8 cellular contexts compared by ENCODE assay signal in the genomic region with DNA sequence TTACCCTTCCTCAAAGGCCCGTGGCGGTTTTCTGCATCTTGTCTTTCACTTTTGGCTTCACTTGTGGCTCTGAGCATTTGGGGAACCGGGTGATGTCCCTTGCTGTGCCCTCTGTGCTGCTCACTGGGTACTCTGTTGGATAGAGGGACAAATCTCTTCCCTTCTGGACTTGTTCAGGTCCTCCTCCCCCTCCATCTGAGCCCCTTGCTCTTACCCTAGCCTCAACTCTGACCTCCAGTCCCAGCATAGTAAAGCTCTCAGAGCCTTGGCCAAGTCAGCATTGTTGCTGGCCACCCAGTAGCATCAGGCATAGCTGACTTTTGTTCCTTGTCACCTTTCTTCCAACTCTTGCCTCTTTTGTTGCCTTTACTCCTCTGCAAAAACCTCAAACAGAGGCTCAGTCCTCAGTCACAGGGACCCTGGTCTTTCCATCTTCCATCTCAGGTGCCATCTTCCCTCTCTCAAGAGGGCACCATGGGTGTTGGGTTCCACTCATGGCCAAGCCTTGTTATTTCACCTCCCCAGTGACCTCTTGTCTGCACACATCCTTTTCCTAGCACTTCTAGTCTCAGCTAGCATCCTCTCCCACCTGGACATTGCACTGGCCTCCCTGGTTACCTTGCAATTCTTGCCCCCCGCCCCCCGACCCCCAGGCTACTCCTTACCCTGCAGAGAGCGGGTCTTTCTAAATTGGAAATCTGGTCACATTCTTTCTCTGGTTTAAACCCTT. TPM values are rescaled to one million over a fixed set of nuclear protein-coding genes. Genes with fewer than 3 reads are reported as not detected.
DNase-seq lines count a peak whose midpoint lies in the region; ATAC-seq and TF ChIP-seq lines count a peak whose summit lies in the region.

No MANE protein-coding gene starts in this region.

- peak overlapping the region; percentile 71 for H3K4me2 ChIP-seq in neural cell (ENCODE audit: low read length)

- H3K27ac ChIP-seq in neural cell (ENCODE audit: low read length) (peak overlapping the region; percentile 74), upper lobe of left lung (peak overlapping the region; percentile 92 to 98 (median 95))

- no peaks in the 10 kb centered on the region for H3K27me3 ChIP-seq in BJ (ENCODE audit: control insufficient read depth, insufficient read depth, low read length)
- H3K27me3 ChIP-seq in neural cell (ENCODE audit: insufficient read depth, low read depth, low read length), result no peaks in the 10 kb centered on the region
- H3K27me3 ChIP-seq in upper lobe of left lung, result no peaks in the 10 kb centered on the region

- H3K27me3 Mint-ChIP-seq in effector memory CD8-positive, alpha-beta T cell, result no peaks in the 10 kb centered on the region

- no peak for TF ChIP-seq CTCF in BJ (IDR thresholded peaks at IDR 0.05; ENCODE audit: insufficient read depth, low read depth, low read length)
- no peak for TF ChIP-seq CTCF in neural cell (IDR thresholded peaks at IDR 0.05; ENCODE audit: poor library complexity, severe bottlenecking)
- TF ChIP-seq CTCF in upper lobe of left lung (IDR thresholded peaks at IDR 0.05), result no peak

- H3K4me1 Mint-ChIP-seq in effector memory CD8-positive, alpha-beta T cell (ENCODE audit: low read depth in 2 of 2), result peaks cover 37 to 39% of the 10 kb centered on the region in 2 donors

- H3K9me3 Mint-ChIP-seq in effector memory CD8-positive, alpha-beta T cell, result no peaks in the 10 kb centered on the region

- no peaks in the 10 kb centered on the region for H4K20me1 ChIP-seq in neural cell (ENCODE audit: insufficient read depth)

- H3K9me2 ChIP-seq in neural cell (ENCODE audit: insufficient read depth, low read length), result no peaks in the 10 kb centered on the region

- no peaks in the 10 kb centered on the region for H3K79me2 ChIP-seq in neural cell (replicated peaks; ENCODE audit: insufficient read depth, low read length)

- H3K9ac ChIP-seq in neural cell (ENCODE audit: low read length), result peak overlapping the region; percentile 87

- CTCF ChIA-PET in BJ (lab: Yijun Ruan, JAX), result interaction anchor here (0.6 to 12.9 kb wide), 7 partner anchors 8 to 265 kb away, joined by 3 to 155 read pairs (median 4); partner anchors contain the start of gene NRN1L

- H3F3A ChIP-seq in neural cell (ENCODE audit: insufficient read depth, low read length, poor library complexity, severe bottlenecking), result no peaks in the 10 kb centered on the region

- peaks cover 17 to 40% (median 20%) of the 10 kb centered on the region in 4 donors for H3K4me1 ChIP-seq in upper lobe of left lung

- peak overlapping the region; percentile 100 for H3K4me3 Mint-ChIP-seq in effector memory CD8-positive, alpha-beta T cell

- DNase-seq in BJ (ENCODE audit: low read depth) (no peak), upper lobe of left lung (peak in 1 of 2 donors; percentile 87)
- DNase-seq in activated CD4-positive, alpha-beta T cell treated with anti-CD3 and anti-CD28 coated beads for 1 hour, result peak; percentile 63
- peak; percentile 67 to 74 (median 72) for DNase-seq in effector memory CD8-positive, alpha-beta T cell

- ATAC-seq in GM19025 (IDR thresholded peaks at IDR 0.05; ENCODE audit: low read depth, unreplicated experiment), result peak; percentile 40
- ATAC-seq in HG03520 (IDR thresholded peaks at IDR 0.05; ENCODE audit: unreplicated experiment), result peak; percentile 49
- ATAC-seq in effector memory CD8-positive, alpha-beta T cell (replicated peaks), result peak; percentile 53
- ATAC-seq in upper lobe of left lung (ENCODE audit: low FRiP score in 2 of 2), result no peak
- ATAC-seq in GM18505 (IDR thresholded peaks at IDR 0.05; ENCODE audit: unreplicated experiment), result no peak

- POLR2A ChIA-PET in BJ (lab: Charles Lee), result interaction anchor here (1.0 kb wide), 1 partner anchor 30 kb away, joined by 3 read pairs; no protein-coding TSS in a partner anchor

- 47 to 48% methylated on average over 6 of the region's 6 CpGs for whole genome bisulfite sequencing in upper lobe of left lung, 2 donors

- TF ChIP-seq EP300 in neural cell (conservative IDR thresholded peaks at IDR 0.05; ENCODE audit: poor library complexity, severe bottlenecking), result no peak
- no peak for TF ChIP-seq EP300 in upper lobe of left lung (IDR thresholded peaks at IDR 0.05)

- H3K36me3 Mint-ChIP-seq in effector memory CD8-positive, alpha-beta T cell (ENCODE audit: insufficient read depth), result peaks cover 46% of the 10 kb centered on the region

- TF ChIP-seq POLR2A in upper lobe of left lung (IDR thresholded peaks at IDR 0.05) (peak in 2 of 4 donors; percentile 7 to 10), GM18505 (IDR thresholded peaks at IDR 0.05; ENCODE audit: borderline replicate concordance, extremely low read depth, insufficient read depth, insufficient read length) (no peak)

- peak overlapping the region; percentile 92 to 98 for H3K27ac Mint-ChIP-seq in effector memory CD8-positive, alpha-beta T cell

- H3K4me3 ChIP-seq in BJ (ENCODE audit: low read depth, low read length) (peak overlapping the region; percentile 84), neural cell (ENCODE audit: low read length) (peak overlapping the region; percentile 100), upper lobe of left lung (peak overlapping the region; percentile 74 to 95 (median 91))

- H3K36me3 ChIP-seq in BJ (ENCODE audit: control insufficient read depth, insufficient read depth, low read length) (peaks cover 22% of the 10 kb centered on the region), neural cell (ENCODE audit: insufficient read depth, low read length) (no peaks in the 10 kb centered on the region), upper lobe of left lung (peaks cover 0 to 49% (median 39%) of the 10 kb centered on the region in 4 donors)

- H3K9me3 ChIP-seq in neural cell (ENCODE audit: low read length), result no peaks in the 10 kb centered on the region
- no peaks in the 10 kb centered on the region for H3K9me3 ChIP-seq in upper lobe of left lung

- TF ChIP-seq RAD21 in neural cell (conservative IDR thresholded peaks at IDR 0.05), result no peak

- H2AFZ ChIP-seq in neural cell (ENCODE audit: low read depth, low read length), result peak overlapping the region; percentile 42

TF ChIP-seq in neural cell, 6 proteins besides CTCF, POLR2A, EP300 and RAD21:
- no peak for TF ChIP-seq TAF1 (IDR thresholded peaks at IDR 0.05; ENCODE audit: low read depth)
- no peak for TF ChIP-seq EZH2 (IDR thresholded peaks at IDR 0.05; ENCODE audit: borderline replicate concordance, insufficient read depth, low read length, poor library complexity, severe bottlenecking)
- TF ChIP-seq POLR2AphosphoS5 (IDR thresholded peaks at IDR 0.05), result no peak
- TF ChIP-seq SMC3 (conservative IDR thresholded peaks at IDR 0.05; ENCODE audit: poor library complexity), result no peak
- TF ChIP-seq, protein P1, sequence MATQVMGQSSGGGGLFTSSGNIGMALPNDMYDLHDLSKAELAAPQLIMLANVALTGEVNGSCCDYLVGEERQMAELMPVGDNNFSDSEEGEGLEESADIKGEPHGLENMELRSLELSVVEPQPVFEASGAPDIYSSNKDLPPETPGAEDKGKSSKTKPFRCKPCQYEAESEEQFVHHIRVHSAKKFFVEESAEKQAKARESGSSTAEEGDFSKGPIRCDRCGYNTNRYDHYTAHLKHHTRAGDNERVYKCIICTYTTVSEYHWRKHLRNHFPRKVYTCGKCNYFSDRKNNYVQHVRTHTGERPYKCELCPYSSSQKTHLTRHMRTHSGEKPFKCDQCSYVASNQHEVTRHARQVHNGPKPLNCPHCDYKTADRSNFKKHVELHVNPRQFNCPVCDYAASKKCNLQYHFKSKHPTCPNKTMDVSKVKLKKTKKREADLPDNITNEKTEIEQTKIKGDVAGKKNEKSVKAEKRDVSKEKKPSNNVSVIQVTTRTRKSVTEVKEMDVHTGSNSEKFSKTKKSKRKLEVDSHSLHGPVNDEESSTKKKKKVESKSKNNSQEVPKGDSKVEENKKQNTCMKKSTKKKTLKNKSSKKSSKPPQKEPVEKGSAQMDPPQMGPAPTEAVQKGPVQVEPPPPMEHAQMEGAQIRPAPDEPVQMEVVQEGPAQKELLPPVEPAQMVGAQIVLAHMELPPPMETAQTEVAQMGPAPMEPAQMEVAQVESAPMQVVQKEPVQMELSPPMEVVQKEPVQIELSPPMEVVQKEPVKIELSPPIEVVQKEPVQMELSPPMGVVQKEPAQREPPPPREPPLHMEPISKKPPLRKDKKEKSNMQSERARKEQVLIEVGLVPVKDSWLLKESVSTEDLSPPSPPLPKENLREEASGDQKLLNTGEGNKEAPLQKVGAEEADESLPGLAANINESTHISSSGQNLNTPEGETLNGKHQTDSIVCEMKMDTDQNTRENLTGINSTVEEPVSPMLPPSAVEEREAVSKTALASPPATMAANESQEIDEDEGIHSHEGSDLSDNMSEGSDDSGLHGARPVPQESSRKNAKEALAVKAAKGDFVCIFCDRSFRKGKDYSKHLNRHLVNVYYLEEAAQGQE (IDR thresholded peaks at IDR 0.05; ENCODE audit: borderline replicate concordance), result no peak
- TF ChIP-seq MXI1 (conservative IDR thresholded peaks at IDR 0.05; ENCODE audit: poor library complexity, severe bottlenecking), result no peak

RNA-seq across cellular contexts. Expression of gene PSMB10, which starts 0.4 kb away (rescaled TPM):
- polyA plus RNA-seq in BJ (2011; rRNA removed) (24.8 and 29.1 TPM in 2 replicates), neural cell (33.6 and 46.4 TPM in 2 replicates)
- polyA minus RNA-seq in BJ (2011; rRNA and poly(A)+ RNA removed), result 10.4 and 15.5 TPM in 2 replicates
- polyA minus RNA-seq in neural cell, result 8.0 and 10.2 TPM in 2 replicates
- 100 to 1,000 TPM in 1 of 6 donors, 10 to 100 TPM in 5; 48.2 to 106 (median 60.6) TPM for total RNA-seq in upper lobe of left lung

RNA-seq across cellular contexts. Expression of gene CTRL, which starts 5.4 kb away (rescaled TPM):
- polyA plus RNA-seq in BJ (2011; rRNA removed) (0.15 and 0.58 TPM in 2 replicates), neural cell (3.2 and 3.8 TPM in 2 replicates)
- polyA minus RNA-seq in BJ (2011; rRNA and poly(A)+ RNA removed), result not detected in 2 replicates
- polyA minus RNA-seq in neural cell, result 0.97 and 1.5 TPM in 2 replicates
- 1 to 10 TPM; 1.6 to 4.2 (median 2.4) TPM for total RNA-seq in upper lobe of left lung

RNA-seq across cellular contexts. Expression of gene LCAT, which starts 6.9 kb away (rescaled TPM):
- polyA plus RNA-seq in BJ (2011; rRNA removed) (7.9 and 13.6 TPM in 2 replicates), neural cell (0.32 TPM in 1 of 2 replicates, not detected in the other)
- polyA minus RNA-seq in BJ (2011; rRNA and poly(A)+ RNA removed), result 6.3 and 9.7 TPM in 2 replicates
- not detected in 2 replicates for polyA minus RNA-seq in neural cell
- 100 to 1,000 TPM in 1 of 6 donors, 10 to 100 TPM in 5; 21.9 to 117 (median 26.1) TPM for total RNA-seq in upper lobe of left lung

RNA-seq across cellular contexts. Expression of gene SLC12A4, which starts 31.4 kb away (rescaled TPM):
- polyA plus RNA-seq in BJ (2011; rRNA removed), result 64.4 and 115 TPM in 2 replicates
- polyA minus RNA-seq in BJ (2011; rRNA and poly(A)+ RNA removed), result 116 and 148 TPM in 2 replicates
- polyA plus RNA-seq in neural cell, result 0.11 TPM in 1 of 2 replicates, not detected in the other
- 0.69 TPM in 1 of 2 replicates, not detected in the other for polyA minus RNA-seq in neural cell
- total RNA-seq in upper lobe of left lung, result 100 to 1,000 TPM in 3 of 6 donors, 10 to 100 TPM in 3; 54.6 to 276 (median 98.3) TPM

RNA-seq across cellular contexts. Expression of gene DPEP3, which starts 43.3 kb away (rescaled TPM):
- polyA plus RNA-seq in BJ (2011; rRNA removed), result not detected in 2 replicates
- polyA minus RNA-seq in BJ (2011; rRNA and poly(A)+ RNA removed), result not detected in 2 replicates
- polyA plus RNA-seq in neural cell, result not detected in 2 replicates
- polyA minus RNA-seq in neural cell, result not detected in 2 replicates
- 1 to 10 TPM in 1 of 6 donors, under 1 TPM in 3, not detected in 2; 0.15 to 1.0 (median 0.30) TPM for total RNA-seq in upper lobe of left lung

Comparison
In these comparisons a context has a peak if more than half of its experiments do, and no peak if none do; other contexts are left out.
1. ATAC-seq: peak in GM19025 (single experiment), HG03520 (single experiment) and effector memory CD8-positive, alpha-beta T cell (single experiment); none in upper lobe of left lung (0 of 2) and GM18505 (single experiment).
2. Peak in every context shown above with its lines, with median percentiles within 50 percentile points of each other: H3K4me3 ChIP-seq.